Comparison of ENCODE assay signal across 9 cellular contexts in the genomic region with DNA sequence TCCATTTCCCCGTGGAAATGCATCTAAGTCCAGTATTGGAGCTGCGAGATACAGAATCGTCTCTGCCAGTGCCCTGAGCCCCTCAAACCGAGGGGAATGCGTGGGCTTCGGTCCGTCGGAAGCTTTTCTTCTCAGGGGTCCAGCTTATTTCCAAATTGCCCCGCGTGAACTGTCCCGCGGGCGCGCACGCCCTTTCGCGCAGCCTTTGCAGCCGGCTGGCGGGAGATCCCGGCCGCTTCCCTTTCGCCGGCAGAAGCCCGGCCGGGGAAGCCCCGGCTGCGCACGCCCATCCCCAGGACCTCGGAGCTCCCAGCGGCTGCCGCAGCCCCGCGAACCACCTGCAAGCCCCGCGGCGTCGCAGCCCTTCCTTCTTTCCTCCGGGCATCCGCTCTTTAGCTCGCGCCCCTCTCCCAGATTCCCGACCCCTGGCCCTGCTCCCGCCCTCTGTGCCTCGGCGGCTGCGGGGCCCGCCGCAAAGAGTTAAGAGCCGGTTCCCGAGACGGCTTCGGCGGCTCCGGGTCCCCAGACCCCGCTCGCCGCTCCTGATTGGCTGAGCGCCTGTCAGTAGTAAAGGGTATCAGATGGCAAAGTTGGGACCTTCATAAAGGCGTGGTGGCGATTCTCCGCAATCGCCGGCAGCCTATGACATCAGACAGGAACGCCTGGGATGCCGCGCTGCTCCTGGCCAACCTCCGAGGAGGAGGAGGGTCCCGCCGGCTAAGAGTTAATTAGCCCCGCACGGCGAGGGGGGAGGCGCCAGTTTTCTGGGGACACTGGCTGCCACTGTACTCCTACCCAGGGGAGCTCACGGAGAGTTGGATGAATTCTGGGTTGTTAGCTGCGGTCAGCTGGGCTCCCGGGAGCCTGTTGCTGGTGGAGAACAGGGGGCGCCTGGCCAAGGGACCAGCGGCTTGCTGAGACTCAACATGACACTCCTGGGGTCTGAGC. TPM values are rescaled to one million over a fixed set of nuclear protein-coding genes. Genes with fewer than 3 reads are reported as not detected.
DNase-seq lines count a peak whose midpoint lies in the region; ATAC-seq and TF ChIP-seq lines count a peak whose summit lies in the region.
"Had no signal": no experiment of that assay in that cellular context is flagged by ENCODE, and none has a peak within 500 bp of the region (broad histone marks: within the 10 kb centered on the region; RNA-seq: fewer than 3 reads in every experiment).

A gene with protein sequence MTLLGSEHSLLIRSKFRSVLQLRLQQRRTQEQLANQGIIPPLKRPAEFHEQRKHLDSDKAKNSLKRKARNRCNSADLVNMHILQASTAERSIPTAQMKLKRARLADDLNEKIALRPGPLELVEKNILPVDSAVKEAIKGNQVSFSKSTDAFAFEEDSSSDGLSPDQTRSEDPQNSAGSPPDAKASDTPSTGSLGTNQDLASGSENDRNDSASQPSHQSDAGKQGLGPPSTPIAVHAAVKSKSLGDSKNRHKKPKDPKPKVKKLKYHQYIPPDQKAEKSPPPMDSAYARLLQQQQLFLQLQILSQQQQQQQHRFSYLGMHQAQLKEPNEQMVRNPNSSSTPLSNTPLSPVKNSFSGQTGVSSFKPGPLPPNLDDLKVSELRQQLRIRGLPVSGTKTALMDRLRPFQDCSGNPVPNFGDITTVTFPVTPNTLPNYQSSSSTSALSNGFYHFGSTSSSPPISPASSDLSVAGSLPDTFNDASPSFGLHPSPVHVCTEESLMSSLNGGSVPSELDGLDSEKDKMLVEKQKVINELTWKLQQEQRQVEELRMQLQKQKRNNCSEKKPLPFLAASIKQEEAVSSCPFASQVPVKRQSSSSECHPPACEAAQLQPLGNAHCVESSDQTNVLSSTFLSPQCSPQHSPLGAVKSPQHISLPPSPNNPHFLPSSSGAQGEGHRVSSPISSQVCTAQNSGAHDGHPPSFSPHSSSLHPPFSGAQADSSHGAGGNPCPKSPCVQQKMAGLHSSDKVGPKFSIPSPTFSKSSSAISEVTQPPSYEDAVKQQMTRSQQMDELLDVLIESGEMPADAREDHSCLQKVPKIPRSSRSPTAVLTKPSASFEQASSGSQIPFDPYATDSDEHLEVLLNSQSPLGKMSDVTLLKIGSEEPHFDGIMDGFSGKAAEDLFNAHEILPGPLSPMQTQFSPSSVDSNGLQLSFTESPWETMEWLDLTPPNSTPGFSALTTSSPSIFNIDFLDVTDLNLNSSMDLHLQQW (plus strand): TSS at position 628 of the 948 bp plus-strand sequence. CDS start 299 bp downstream, at position 927.

- H3K27me3 ChIP-seq in Panc1 (ENCODE audit: control insufficient read depth, insufficient read depth, low read length): peaks cover 13% of the 10 kb centered on the region
- H3K27me3 ChIP-seq in parathyroid adenoma (ENCODE audit: control insufficient read depth, insufficient read depth, low read length): no peaks in the 10 kb centered on the region

- H3K79me2 ChIP-seq in parathyroid adenoma: no peaks in the 10 kb centered on the region

- peak; percentile 65; the same call in 1 of the 2 replicates for ATAC-seq in Panc1
- peak; percentile 72 for ATAC-seq in Right ventricle myocardium superior (ENCODE audit: poor library complexity)
- no peak for ATAC-seq in HG03196 (IDR thresholded peaks at IDR 0.05; ENCODE audit: unreplicated experiment)
- no peak for ATAC-seq in GM21367 (IDR thresholded peaks at IDR 0.05; ENCODE audit: unreplicated experiment)

- TF ChIP-seq CTCF in Panc1 (IDR thresholded peaks at IDR 0.05) (no peak), parathyroid adenoma (IDR thresholded peaks at IDR 0.05) (no peak)

- H3K27ac ChIP-seq in Panc1 (ENCODE audit: low read length) (no peak within 1 kb of the TSS), parathyroid adenoma (no peak within 1 kb of the TSS)
- H3K27ac ChIP-seq: VCaP had no signal

- POLR2A ChIA-PET in Panc1 (lab: Charles Lee): no interaction called here

- H3K4me2 ChIP-seq in parathyroid adenoma (ENCODE audit: low read length): peak within 1 kb of the TSS; percentile 62

- in situ Hi-C loops in Panc1 (cut with HindIII; ENCODE audit: low pct_unique_long_range_greater_than_20kb, low sequenced_read_pairs): no loop called here

- peak within 1 kb of the TSS; percentile 19 to 42 for H3K4me3 ChIP-seq in Panc1 (ENCODE audit: low read depth in 2 of 2, low read length in 2 of 2)
- peak within 1 kb of the TSS; percentile 45 for H3K4me3 ChIP-seq in parathyroid adenoma (ENCODE audit: low read depth, low read length)

- H2AFZ ChIP-seq in parathyroid adenoma: peak within 1 kb of the TSS; percentile 81

- BruUV-seq in Panc1 (replicated peaks; lab: Mats Ljungman, UMichigan): no TSS peak

- no peaks in the 10 kb centered on the region for H3K9me3 ChIP-seq in Panc1 (ENCODE audit: control insufficient read depth, insufficient read depth, low read depth, low read length)
- no peaks in the 10 kb centered on the region for H3K9me3 ChIP-seq in parathyroid adenoma (ENCODE audit: control insufficient read depth, low read length)

- H3K4me1 ChIP-seq in Panc1 (ENCODE audit: control insufficient read depth, insufficient read depth, low read length): no peaks in the 10 kb centered on the region; the same call in none of the 2 replicates
- no peaks in the 10 kb centered on the region for H3K4me1 ChIP-seq in parathyroid adenoma

- intact Hi-C loops in Panc1 (cut with micrococcal nuclease; ENCODE audit: unreplicated experiment) (loop anchor here (10.0 kb wide), 1 partner anchor 131 kb away; no protein-coding TSS in a partner anchor), Right ventricle myocardium superior (cut with DNase I) (loop anchor here (2.0 to 10.0 kb wide), 5 partner anchors 77 to 481 kb away; no protein-coding TSS in a partner anchor)

- CTCF ChIA-PET in Panc1 (lab: Charles Lee): no interaction called here

- H3K9ac ChIP-seq in parathyroid adenoma: no peak within 1 kb of the TSS

- DNase-seq in EH (ENCODE audit: low read depth): peak; percentile 93
- no peak for DNase-seq in Panc1 (ENCODE audit: low read depth, low spot score)
- peak; percentile 70 for DNase-seq in Right ventricle myocardium superior
- no peak for DNase-seq in NCI-H2107 (lab: John Stamatoyannopoulos, UW)
- DNase-seq in NCI-H1092 (lab: John Stamatoyannopoulos, UW): no peak

- no peaks in the 10 kb centered on the region for H3K36me3 ChIP-seq in Panc1 (ENCODE audit: control insufficient read depth, insufficient read depth, low read length)
- no peaks in the 10 kb centered on the region for H3K36me3 ChIP-seq in parathyroid adenoma (ENCODE audit: control insufficient read depth, insufficient read depth, low read length)

RNA-seq across cellular contexts. Expression of the gene that starts here (rescaled TPM):
- total RNA-seq in Panc1 (2021; ENCODE audit: unreplicated experiment): not detected
- polyA plus RNA-seq in Panc1 (2012; ENCODE audit: insufficient read length): not detected
- 33.7 TPM for total RNA-seq in Right ventricle myocardium superior

Comparison
In these comparisons a context has a peak if more than half of its experiments do, and no peak if none do; other contexts are left out.
1. RNA of the gene that starts here (total RNA-seq): 33.7 TPM in Right ventricle myocardium superior (single experiment); not detected in Panc1 (single experiment); every median in the first group is over 10 times any median in the second.
2. Peak in ATAC-seq and H3K4me3 ChIP-seq in Panc1; RNA of the gene not detected or under 1 TPM.
3. DNase-seq: peak in EH (single experiment) and Right ventricle myocardium superior (single experiment); none in Panc1 (single experiment), NCI-H2107 (single experiment) and NCI-H1092 (single experiment).